ENCODE assay signal across 24 cellular contexts in genomic region chr17:79130536-79131273, GRCh38.
"Had no signal": no experiment of that assay in that cellular context is flagged by ENCODE, and none has a peak within 500 bp of the region (broad histone marks: within the 10 kb centered on the region; RNA-seq: fewer than 3 reads in every experiment).

No MANE protein-coding gene starts in this region.

- H3K4me3 ChIP-seq: colonic mucosa, heart left ventricle, lung, pancreas, suprapubic skin, thyroid gland, upper lobe of left lung, vagina had no signal

- H3K27ac Mint-ChIP-seq: progenitor cell of endocrine pancreas; stimulated activated effector memory CD8-positive, alpha-beta T cell treated with anti-CD3 and anti-CD28 coated beads, Interleukin-12 subunit alpha, Interleukin-12 subunit beta, amount 100 ng/mL, for 72 hours had no signal

- FAIRE-seq: frontal cortex, pancreas had no signal

- H3K4me3 Mint-ChIP-seq: naive thymus-derived CD8-positive, alpha-beta T cell; neural crest cell; stimulated activated effector memory CD8-positive, alpha-beta T cell treated with anti-CD3 and anti-CD28 coated beads, Interleukin-12 subunit alpha, Interleukin-12 subunit beta, amount 100 ng/mL, for 72 hours had no signal

- H3K27ac ChIP-seq: colonic mucosa, heart left ventricle, pancreas, suprapubic skin, thyroid gland, upper lobe of left lung, vagina had no signal

- DNase-seq: colonic mucosa; dermis blood vessel endothelial cell; heart left ventricle; hippocampal formation; left colon; left ventricle myocardium superior; mesendoderm; naive thymus-derived CD8-positive, alpha-beta T cell; occipital lobe; pancreas; right cardiac atrium; stimulated activated CD4-positive, alpha-beta T cell treated with anti-CD3 and anti-CD28 coated beads, Interleukin-4, amount 100 ng/mL, for 1 hour; stimulated activated CD8-positive, alpha-beta memory T cell treated with anti-CD3 and anti-CD28 coated beads, Interleukin-4, amount 100 ng/mL, for 48 hours; stimulated activated naive CD8-positive, alpha-beta T cell treated with anti-CD3 and anti-CD28 coated beads, Interleukin-15, Interleukin-2, amounts not matched to agents 100 U/mL and 50 U/mL, for 24 hours; thyroid gland had no signal

- H3K36me3 ChIP-seq: colonic mucosa, heart left ventricle, pancreas, suprapubic skin, thyroid gland, upper lobe of left lung, vagina had no signal

- H3K36me3 Mint-ChIP-seq: naive thymus-derived CD8-positive, alpha-beta T cell; stimulated activated effector memory CD8-positive, alpha-beta T cell treated with anti-CD3 and anti-CD28 coated beads, Interleukin-12 subunit alpha, Interleukin-12 subunit beta, amount 100 ng/mL, for 72 hours had no signal

- ATAC-seq: esophagus mucosa; left colon; left ventricle myocardium superior; naive thymus-derived CD8-positive, alpha-beta T cell; pancreas; right cardiac atrium; stimulated activated effector memory CD8-positive, alpha-beta T cell treated with anti-CD3 and anti-CD28 coated beads, Interleukin-12 subunit alpha, Interleukin-12 subunit beta, amount 100 ng/mL, for 72 hours; stimulated activated naive CD8-positive, alpha-beta T cell treated with anti-CD3 and anti-CD28 coated beads, Interleukin-15, Interleukin-2, amounts not matched to agents 100 U/mL and 50 U/mL, for 24 hours had no signal

- H3K4me1 Mint-ChIP-seq: naive thymus-derived CD8-positive, alpha-beta T cell; neural crest cell; stimulated activated effector memory CD8-positive, alpha-beta T cell treated with anti-CD3 and anti-CD28 coated beads, Interleukin-12 subunit alpha, Interleukin-12 subunit beta, amount 100 ng/mL, for 72 hours had no signal

- H3K9me3 Mint-ChIP-seq: naive thymus-derived CD8-positive, alpha-beta T cell; neural crest cell; stimulated activated effector memory CD8-positive, alpha-beta T cell treated with anti-CD3 and anti-CD28 coated beads, Interleukin-12 subunit alpha, Interleukin-12 subunit beta, amount 100 ng/mL, for 72 hours had no signal

- H3K27me3 ChIP-seq: thyroid gland, vagina had no signal

- H3K9me3 ChIP-seq: colonic mucosa, heart left ventricle, pancreas, suprapubic skin, thyroid gland, upper lobe of left lung, vagina had no signal

- H3K4me1 ChIP-seq: colonic mucosa, heart left ventricle, pancreas, suprapubic skin, thyroid gland, upper lobe of left lung, vagina had no signal
